Comparison of ENCODE assay signal across 1 cellular context in genomic region chr20:32207626-32208498, GRCh38.
TF ChIP-seq lines count a peak whose summit lies in the region.

Gene PLAGL2 (minus strand): TSS chr20:32207743. CDS start chr20:32202178, 5,565 bp downstream.
Gene POFUT1 (plus strand): TSS chr20:32207880. CDS start chr20:32207942, 62 bp downstream.

TF ChIP-seq in K562, 482 proteins besides CTCF, POLR2A, EP300 and RAD21 (continued from another document and continues in another):
- no peak for TF ChIP-seq CREB3 (tag; conservative IDR thresholded peaks at IDR 0.05; ENCODE audit: low read depth)
- no peak for TF ChIP-seq RUNX1 (IDR thresholded peaks at IDR 0.05; ENCODE audit: low read depth)
- TF ChIP-seq USF1 (CRISPR knock-in tag; IDR thresholded peaks at IDR 0.05), result no peak
- no peak for TF ChIP-seq ZNF197 (CRISPR knock-in tag; IDR thresholded peaks at IDR 0.05; ENCODE audit: low read depth)
- TF ChIP-seq ARID3A (IDR thresholded peaks at IDR 0.05; ENCODE audit: borderline replicate concordance, low read depth, low read length), result no peak
- TF ChIP-seq PHF20 (IDR thresholded peaks at IDR 0.05; ENCODE audit: partially characterized antibody), result peak; percentile 72
- TF ChIP-seq GTF2A2 (tag; IDR thresholded peaks at IDR 0.05), result 0 out of 2 replicates have a peak, but pooled peaks have one; percentile 41
- no peak for TF ChIP-seq MEIS2 (IDR thresholded peaks at IDR 0.05; ENCODE audit: partially characterized antibody)
- TF ChIP-seq MAX (CRISPR knock-in tag; IDR thresholded peaks at IDR 0.05), result no peak; the same call in 1 of the 2 replicates
- TF ChIP-seq MGA (IDR thresholded peaks at IDR 0.05), result no peak
- TF ChIP-seq TFE3 (CRISPR knock-in tag; IDR thresholded peaks at IDR 0.05), result no peak
- no peak for TF ChIP-seq SMARCE1 (IDR thresholded peaks at IDR 0.05)
- TF ChIP-seq RNF219 (CRISPR knock-in tag; IDR thresholded peaks at IDR 0.05), result no peak
- TF ChIP-seq EWSR1 (IDR thresholded peaks at IDR 0.05; ENCODE audit: borderline replicate concordance, low read depth, partially characterized antibody), result no peak
- TF ChIP-seq THRB (CRISPR knock-in tag; conservative IDR thresholded peaks at IDR 0.05), result no peak
- no peak for TF ChIP-seq GTF2F1 (IDR thresholded peaks at IDR 0.05; ENCODE audit: low read depth, low read length)
- no peak for TF ChIP-seq DACH1 (IDR thresholded peaks at IDR 0.05; ENCODE audit: partially characterized antibody)
- TF ChIP-seq HSF4 (CRISPR knock-in tag; IDR thresholded peaks at IDR 0.05; ENCODE audit: borderline replicate concordance), result no peak
- TF ChIP-seq NFATC3 (IDR thresholded peaks at IDR 0.05), result no peak
- TF ChIP-seq DDX20 (tag; IDR thresholded peaks at IDR 0.05; ENCODE audit: low read depth), result no peak
- peak; percentile 79 to 83; a peak in 3 of 4 replicates for TF ChIP-seq NRF1 (conservative IDR thresholded peaks at IDR 0.05 in 1 of 2, IDR thresholded peaks at IDR 0.05 in 1 of 2)
- TF ChIP-seq TCF7 (IDR thresholded peaks at IDR 0.05; ENCODE audit: borderline replicate concordance), result no peak
- peak; percentile 98 for TF ChIP-seq BCOR (IDR thresholded peaks at IDR 0.05)
- no peak for TF ChIP-seq FOXJ2 (tag; IDR thresholded peaks at IDR 0.05)
- TF ChIP-seq STAT5A (IDR thresholded peaks at IDR 0.05; ENCODE audit: borderline replicate concordance, low read length), result no peak
- no peak for TF ChIP-seq ZNF445 (CRISPR knock-in tag; IDR thresholded peaks at IDR 0.05; ENCODE audit: low read depth)
- TF ChIP-seq ZBTB5 (IDR thresholded peaks at IDR 0.05), result no peak
- TF ChIP-seq STAT6 (CRISPR knock-in tag; IDR thresholded peaks at IDR 0.05), result 0 out of 2 replicates have a peak, but pooled peaks have one; percentile 29
